Comparison of ENCODE assay signal across 21 cellular contexts in the genomic region with DNA sequence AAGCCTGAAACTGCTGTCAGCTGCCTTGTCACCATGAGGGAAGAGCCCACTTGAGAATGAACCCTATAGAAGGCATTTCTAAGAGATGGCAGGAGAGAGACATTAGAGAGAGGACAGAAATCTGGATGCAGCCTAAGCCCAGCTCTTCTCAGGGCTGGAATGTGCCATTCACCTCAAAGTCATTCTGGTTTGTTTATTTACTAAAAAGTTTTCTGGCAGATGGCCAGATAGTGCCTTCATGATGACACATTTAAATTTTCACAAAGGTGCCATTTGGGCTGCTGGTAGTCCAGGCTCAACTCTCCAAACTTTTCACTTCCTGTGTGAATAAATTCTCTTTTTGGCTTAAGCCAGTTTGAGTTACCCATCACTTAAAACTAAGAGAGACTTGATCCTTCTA.
A peak's percentile ranks its signal among the peaks of the same experiment; 100 is the strongest.
DNase-seq lines count a peak whose midpoint lies in the region; ATAC-seq, FAIRE-seq and TF ChIP-seq lines count a peak whose summit lies in the region.
"Had no signal": no experiment of that assay in that cellular context is flagged by ENCODE, and none has a peak within 500 bp of the region (broad histone marks: within the 10 kb centered on the region; RNA-seq: fewer than 3 reads in every experiment).

No MANE protein-coding gene starts in this region.

- no peak for TF ChIP-seq CTCF in bronchial epithelial cell (IDR thresholded peaks at IDR 0.05; ENCODE audit: insufficient read depth, low read length, severe bottlenecking)
- no peak for TF ChIP-seq CTCF in CD4-positive, alpha-beta T cell (IDR thresholded peaks at IDR 0.05)

- no peak for ATAC-seq in HG03159 (IDR thresholded peaks at IDR 0.05; ENCODE audit: unreplicated experiment)
- ATAC-seq in CD4-positive, alpha-beta T cell (ENCODE audit: poor library complexity), result no peak
- ATAC-seq: HCT116 had no signal

- peak overlapping the region; percentile 92 for H4K91ac ChIP-seq in trophoblast cell (ENCODE audit: low read depth, low read length)

- peak overlapping the region; percentile 82 for H2BK120ac ChIP-seq in trophoblast cell (ENCODE audit: insufficient read depth, low read length, poor library complexity)

- no peak overlapping the region for H3K27ac Mint-ChIP-seq in CD4-positive, alpha-beta T cell
- H3K27ac Mint-ChIP-seq: CD4-positive, alpha-beta memory T cell had no signal

- H3K4me2 ChIP-seq in trophoblast cell (ENCODE audit: low read length), result no peak overlapping the region

- intact Hi-C loops in CD4-positive, alpha-beta T cell (cut with DNase I, micrococcal nuclease), result no loop called here

- no peak overlapping the region for H3K23ac ChIP-seq in trophoblast cell (ENCODE audit: low read length)

- FAIRE-seq in bronchial epithelial cell (lab: Jason Lieb, UNC), result no peak
- FAIRE-seq: GM12891 had no signal

- H3K4me3 ChIP-seq in bronchial epithelial cell (ENCODE audit: low read depth, low read length) (no peak overlapping the region), trophoblast cell (ENCODE audit: low read depth, low read length) (no peak overlapping the region)
- H3K4me3 ChIP-seq: GM23248, MG63 had no signal

- no peak overlapping the region for H3K18ac ChIP-seq in trophoblast cell (ENCODE audit: low read length)

- H3K4me1 ChIP-seq in trophoblast cell (ENCODE audit: control insufficient read depth in 1 of 2, insufficient read depth in 2 of 2, low read length in 2 of 2), result peaks cover 43 to 46% of the 10 kb centered on the region in 2 experiments

- no peaks in the 10 kb centered on the region for H3K36me3 Mint-ChIP-seq in CD4-positive, alpha-beta T cell (ENCODE audit: low read depth)
- H3K36me3 Mint-ChIP-seq: CD4-positive, alpha-beta memory T cell had no signal

- peak overlapping the region; percentile 46 for H3K4ac ChIP-seq in trophoblast cell (ENCODE audit: low read depth, low read length)

- H3K14ac ChIP-seq in trophoblast cell (ENCODE audit: low read length), result peak overlapping the region; percentile 54

- H3K27me3 Mint-ChIP-seq in CD4-positive, alpha-beta T cell, result peaks cover 18% of the 10 kb centered on the region

- CTCF ChIA-PET in CD4-positive, alpha-beta T cell (lab: Charles Lee), result no interaction called here

- H3K79me2 ChIP-seq in trophoblast cell (ENCODE audit: control insufficient read depth, insufficient read depth, low read length, poor library complexity), result peaks cover 4% of the 10 kb centered on the region

- peak; percentile 46 for DNase-seq in HCEC 1CT
- peak; percentile 40 for DNase-seq in NCI-H460 (ENCODE audit: extremely low read depth, low read depth)
- DNase-seq in bronchial epithelial cell (ENCODE audit: low read depth), result peak; percentile 9
- peak; percentile 23 to 82 for DNase-seq in trophoblast cell
- DNase-seq in activated CD4-positive, alpha-beta T cell treated with anti-CD3 and anti-CD28 coated beads, Interleukin-2, amount 50 U/mL, for 48 hours, result no peak
- no peak for DNase-seq in stimulated activated CD4-positive, alpha-beta T cell treated with anti-CD3 and anti-CD28 coated beads, Interleukin-2, amount 100 ng/mL, for 24 hours
- DNase-seq in CD4-positive, alpha-beta T cell, result no peak
- DNase-seq: BE2C; Calu3; CD4-positive, alpha-beta memory T cell; DMS79; GF-D8; GM23248; KG1; MG63; NCI-H1092 treated with DMSO at 0.1 percent for 48 hours; NCI-H187; NCI-H446 had no signal

- H2AFZ ChIP-seq in trophoblast cell (ENCODE audit: insufficient read depth, low read length, poor library complexity), result no peak overlapping the region
- H2AFZ ChIP-seq: GM23248 had no signal

- H3K36me3 ChIP-seq in bronchial epithelial cell (ENCODE audit: control insufficient read depth, insufficient read depth, low read length) (no peaks in the 10 kb centered on the region), trophoblast cell (ENCODE audit: control insufficient read depth in 1 of 2, insufficient read depth in 2 of 2, low read length in 2 of 2) (no peaks in the 10 kb centered on the region)
- H3K36me3 ChIP-seq: BE2C, MG63 had no signal

- no peak overlapping the region for H3K4me3 Mint-ChIP-seq in CD4-positive, alpha-beta T cell
- H3K4me3 Mint-ChIP-seq: CD4-positive, alpha-beta memory T cell had no signal

- H3K27ac ChIP-seq in trophoblast cell (ENCODE audit: low read depth, low read length), result peak overlapping the region; percentile 36
- no peak overlapping the region for H3K27ac ChIP-seq in CD4-positive, alpha-beta T cell (ENCODE audit: low read depth, low read length)
- H3K27ac ChIP-seq: GM23248 had no signal

- H2BK12ac ChIP-seq in trophoblast cell (ENCODE audit: low read length), result peak overlapping the region; percentile 86

- H3K79me1 ChIP-seq in trophoblast cell (ENCODE audit: low read length), result peaks cover 51% of the 10 kb centered on the region

- peak overlapping the region; percentile 89 for H2BK5ac ChIP-seq in trophoblast cell (ENCODE audit: low read depth, low read length, poor library complexity)

- no peaks in the 10 kb centered on the region for H3K27me3 ChIP-seq in bronchial epithelial cell (ENCODE audit: control insufficient read depth, insufficient read depth, low read length)
- H3K27me3 ChIP-seq in trophoblast cell (ENCODE audit: insufficient read depth, low read length), result no peaks in the 10 kb centered on the region
- H3K27me3 ChIP-seq in CD4-positive, alpha-beta T cell (ENCODE audit: control insufficient read depth, insufficient read depth, low read length), result peaks cover 3% of the 10 kb centered on the region
- H3K27me3 ChIP-seq: BE2C, MG63 had no signal

- H3K9me3 ChIP-seq in trophoblast cell (ENCODE audit: insufficient read depth, low read depth, low read length), result no peaks in the 10 kb centered on the region
- H3K9me3 ChIP-seq in CD4-positive, alpha-beta T cell (ENCODE audit: control insufficient read depth, low read length), result no peaks in the 10 kb centered on the region
- H3K9me3 ChIP-seq: BE2C, MG63 had no signal

- no peaks in the 10 kb centered on the region for H3K4me1 Mint-ChIP-seq in CD4-positive, alpha-beta T cell (ENCODE audit: low read depth)
- H3K4me1 Mint-ChIP-seq: CD4-positive, alpha-beta memory T cell had no signal

- no peak overlapping the region for H3K9ac ChIP-seq in trophoblast cell (ENCODE audit: low read length)
- H3K9ac ChIP-seq: GM23248 had no signal

- peak overlapping the region; percentile 34 for H4K8ac ChIP-seq in trophoblast cell (ENCODE audit: low read depth, low read length)

- no peak overlapping the region for H2AK5ac ChIP-seq in trophoblast cell (ENCODE audit: low read length)

- no peaks in the 10 kb centered on the region for H3K9me3 Mint-ChIP-seq in CD4-positive, alpha-beta T cell

- no peak overlapping the region for H4K12ac ChIP-seq in trophoblast cell (ENCODE audit: low read depth, low read length)

- POLR2A ChIA-PET in CD4-positive, alpha-beta T cell (lab: Charles Lee), result no interaction called here

Comparison
In these comparisons a context has a peak if more than half of its experiments do, and no peak if none do; other contexts are left out.
1. DNase-seq: peak in HCEC 1CT (single experiment), NCI-H460 (single experiment), bronchial epithelial cell (single experiment) and trophoblast cell (2 of 2); none in activated CD4-positive, alpha-beta T cell treated with anti-CD3 and anti-CD28 coated beads, Interleukin-2, amount 50 U/mL, for 48 hours (0 of 2), stimulated activated CD4-positive, alpha-beta T cell treated with anti-CD3 and anti-CD28 coated beads, Interleukin-2, amount 100 ng/mL, for 24 hours (0 of 2) and CD4-positive, alpha-beta T cell (0 of 10).